Comparison of ENCODE assay signal across 8 cellular contexts in genomic region chr19:17346109-17346671, GRCh38. TPM values are rescaled to one million over a fixed set of nuclear protein-coding genes. Genes with fewer than 3 reads are reported as not detected.
DNase-seq lines count a peak whose midpoint lies in the region; ATAC-seq and TF ChIP-seq lines count a peak whose summit lies in the region.

No MANE protein-coding gene starts in this region.

- no peaks in the 10 kb centered on the region for H3K9me3 Mint-ChIP-seq in nephron
- H3K9me3 Mint-ChIP-seq in stimulated activated naive CD8-positive, alpha-beta T cell treated with anti-CD3 and anti-CD28 coated beads, Interleukin-15, amount 100 ng/mL, for 72 hours, result no peaks in the 10 kb centered on the region

- H3K4me3 ChIP-seq in HFF-Myc (replicated peaks; ENCODE audit: low read depth, low read length) (no peak overlapping the region), OCI-LY7 (ENCODE audit: low read depth, low read length, poor library complexity, severe bottlenecking) (no peak overlapping the region), esophagus squamous epithelium (no peak overlapping the region)

- peak; percentile 97 for ATAC-seq in stimulated activated naive CD8-positive, alpha-beta T cell treated with anti-CD3 and anti-CD28 coated beads, Interleukin-15, amount 100 ng/mL, for 72 hours
- ATAC-seq in GM21576 (IDR thresholded peaks at IDR 0.05; ENCODE audit: unreplicated experiment), result no peak

- BruUV-seq in OCI-LY7 (replicated peaks; lab: Mats Ljungman, UMichigan), result no TSS peak

- CTCF ChIA-PET in OCI-LY7 (lab: Charles Lee; ENCODE audit: unreplicated experiment), result interaction anchor here (1.1 kb wide), 1 partner anchor 14 kb away, joined by 4 read pairs; no protein-coding TSS in a partner anchor

- peak; percentile 94 for TF ChIP-seq CTCF in HFF-Myc (IDR thresholded peaks at IDR 0.05; ENCODE audit: low read depth, low read length, missing control alignments)
- TF ChIP-seq CTCF in OCI-LY7 (conservative IDR thresholded peaks at IDR 0.05; ENCODE audit: low read length), result peak; percentile 88
- peak; percentile 92 to 96 (median 94) for TF ChIP-seq CTCF in esophagus squamous epithelium (IDR thresholded peaks at IDR 0.05)
- peak; percentile 90 to 97 (median 94) for TF ChIP-seq CTCF in nephron (IDR thresholded peaks at IDR 0.05; ENCODE audit: unreplicated experiment in 3 of 3)

- H3K4me1 ChIP-seq in OCI-LY7 (ENCODE audit: insufficient read depth, low read length, poor library complexity, severe bottlenecking), result peaks cover 25% of the 10 kb centered on the region
- peaks cover 7 to 44% (median 13%) of the 10 kb centered on the region in 3 donors for H3K4me1 ChIP-seq in esophagus squamous epithelium

- H3K27me3 ChIP-seq in esophagus squamous epithelium, result peaks cover 0 to 15% (median 0%) of the 10 kb centered on the region in 4 donors

- no peak overlapping the region for H3K27ac ChIP-seq in OCI-LY7 (ENCODE audit: low read depth, low read length, poor library complexity, severe bottlenecking)
- peak overlapping the region in 2 of 4 donors; percentile 33 to 72 for H3K27ac ChIP-seq in esophagus squamous epithelium

- H3K79me2 ChIP-seq in OCI-LY7 (ENCODE audit: insufficient read depth, low read depth, low read length), result no peaks in the 10 kb centered on the region

- POLR2A ChIA-PET in OCI-LY7 (lab: Charles Lee), result interaction anchor here (0.5 to 0.8 kb wide), 2 partner anchors 21 to 59 kb away, joined by 3 read pairs; partner anchors contain the start of gene BST2

- H3K9me2 ChIP-seq in OCI-LY7 (ENCODE audit: insufficient read depth, low read length), result no peaks in the 10 kb centered on the region

- H3K4me3 Mint-ChIP-seq in nephron, result peak overlapping the region in 1 of 3 experiments; percentile 40
- H3K4me3 Mint-ChIP-seq in stimulated activated naive CD8-positive, alpha-beta T cell treated with anti-CD3 and anti-CD28 coated beads, Interleukin-15, amount 100 ng/mL, for 72 hours, result no peak overlapping the region

- 18 to 76% methylated on average over 5 to 18 of the region's 24 CpGs for WGBS in esophagus squamous epithelium, 2 donors

- H2AFZ ChIP-seq in OCI-LY7 (ENCODE audit: low read length), result no peak overlapping the region

- H3K27me3 Mint-ChIP-seq in nephron (ENCODE audit: low read depth), result peaks cover 8% of the 10 kb centered on the region
- H3K27me3 Mint-ChIP-seq in stimulated activated naive CD8-positive, alpha-beta T cell treated with anti-CD3 and anti-CD28 coated beads, Interleukin-15, amount 100 ng/mL, for 72 hours, result peaks cover 42% of the 10 kb centered on the region

- H3K4me2 ChIP-seq in OCI-LY7 (ENCODE audit: low read length), result no peak overlapping the region

- peak overlapping the region in 1 of 3 experiments; percentile 62 for H3K27ac Mint-ChIP-seq in nephron
- peak overlapping the region in 1 of 2 donors; percentile 21 for H3K27ac Mint-ChIP-seq in stimulated activated naive CD8-positive, alpha-beta T cell treated with anti-CD3 and anti-CD28 coated beads, Interleukin-15, amount 100 ng/mL, for 72 hours

- H3K4me1 Mint-ChIP-seq in nephron, result peaks cover 15% of the 10 kb centered on the region
- peaks cover 17% of the 10 kb centered on the region for H3K4me1 Mint-ChIP-seq in stimulated activated naive CD8-positive, alpha-beta T cell treated with anti-CD3 and anti-CD28 coated beads, Interleukin-15, amount 100 ng/mL, for 72 hours

- H3K36me3 Mint-ChIP-seq in nephron (ENCODE audit: low read depth), result no peaks in the 10 kb centered on the region

- no peak for TF ChIP-seq POLR2A in esophagus squamous epithelium (IDR thresholded peaks at IDR 0.05)

- H4K20me1 ChIP-seq in OCI-LY7 (ENCODE audit: insufficient read depth, low read length), result no peaks in the 10 kb centered on the region

- H3K9me3 ChIP-seq in OCI-LY7 (ENCODE audit: low read length), result no peaks in the 10 kb centered on the region
- no peaks in the 10 kb centered on the region for H3K9me3 ChIP-seq in esophagus squamous epithelium

- peak; percentile 56 for DNase-seq in COR-L47 (lab: John Stamatoyannopoulos, UW)
- DNase-seq in HFF-Myc (ENCODE audit: extremely low read depth, low read depth), result no peak
- peak; percentile 75 for DNase-seq in OCI-LY7 (ENCODE audit: low spot score)
- DNase-seq in activated T-cell treated with anti-CD3 and anti-CD28 coated beads for 1 hour (ENCODE audit: low read depth), result peak; percentile 76
- DNase-seq in esophagus squamous epithelium (lab: John Stamatoyannopoulos, UW), result no peak
- DNase-seq in stimulated activated naive CD8-positive, alpha-beta T cell treated with anti-CD3 and anti-CD28 coated beads, Interleukin-15, amount 100 ng/mL, for 72 hours, result peak; percentile 82 to 83

- intact Hi-C loops in OCI-LY7 (cut with micrococcal nuclease; ENCODE audit: unreplicated experiment), result loop anchor here (1.0 to 2.0 kb wide), 2 partner anchors 40 to 121 kb away; no protein-coding TSS in a partner anchor
- intact Hi-C loops in esophagus squamous epithelium (cut with DNase I), result loop anchor here (2.0 kb wide), 1 partner anchor 39 kb away; no protein-coding TSS in a partner anchor

- H3K36me3 ChIP-seq in OCI-LY7 (ENCODE audit: insufficient read depth, low read length) (peaks cover 28% of the 10 kb centered on the region), esophagus squamous epithelium (peaks cover 0 to 18% (median 0%) of the 10 kb centered on the region in 3 donors)

RNA-seq across cellular contexts. Expression of gene GTPBP3, which starts 8.8 kb away (rescaled TPM):
- total RNA-seq in OCI-LY7 (2014; rRNA removed; shearing (Covaris generic)), result 83.2 and 103 TPM in 2 replicates
- 104 and 113 TPM in 2 replicates for total RNA-seq in OCI-LY7 (2022)
- 10 to 100 TPM; 22.7 to 34.9 (median 31.4) TPM for total RNA-seq in esophagus squamous epithelium

RNA-seq across cellular contexts. Expression of gene ANO8, which starts 11.5 kb away (rescaled TPM):
- 4.3 and 5.9 TPM in 2 replicates for total RNA-seq in OCI-LY7 (2014; rRNA removed; shearing (Covaris generic))
- 12.8 and 13.5 TPM in 2 replicates for total RNA-seq in OCI-LY7 (2022)
- total RNA-seq in esophagus squamous epithelium, result 10 to 100 TPM in 1 of 4 donors, 1 to 10 TPM in 3; 3.8 to 19.1 (median 6.5) TPM

RNA-seq across cellular contexts. Expression of gene PLVAP, which starts 31.0 kb away (rescaled TPM):
- total RNA-seq in OCI-LY7 (2014; rRNA removed; shearing (Covaris generic)), result 0.16 and 0.28 TPM in 2 replicates
- total RNA-seq in OCI-LY7 (2022), result 0.31 and 1.5 TPM in 2 replicates
- total RNA-seq in esophagus squamous epithelium, result 10 to 100 TPM in 3 of 4 donors, 1 to 10 TPM in 1; 9.1 to 38.3 (median 25.7) TPM

RNA-seq across cellular contexts. Expression of gene DDA1, which starts 36.8 kb away (rescaled TPM):
- total RNA-seq in OCI-LY7 (2014; rRNA removed; shearing (Covaris generic)), result 36.6 and 39.2 TPM in 2 replicates
- 48.8 and 57.9 TPM in 2 replicates for total RNA-seq in OCI-LY7 (2022)
- total RNA-seq in esophagus squamous epithelium, result 10 to 100 TPM; 16.4 to 29.0 (median 22.7) TPM

RNA-seq across cellular contexts. Expression of gene MRPL34, which starts 40.5 kb away (rescaled TPM):
- total RNA-seq in OCI-LY7 (2014; rRNA removed; shearing (Covaris generic)), result 174 and 182 TPM in 2 replicates
- 168 and 173 TPM in 2 replicates for total RNA-seq in OCI-LY7 (2022)
- 10 to 100 TPM; 91.1 to 97.2 (median 92.8) TPM for total RNA-seq in esophagus squamous epithelium

Comparison
In these comparisons a context has a peak if more than half of its experiments do, and no peak if none do; other contexts are left out.
1. DNase-seq: peak in COR-L47 (single experiment), OCI-LY7 (single experiment), activated T-cell treated with anti-CD3 and anti-CD28 coated beads for 1 hour (single experiment) and stimulated activated naive CD8-positive, alpha-beta T cell treated with anti-CD3 and anti-CD28 coated beads, Interleukin-15, amount 100 ng/mL, for 72 hours (2 of 2); none in HFF-Myc (single experiment) and esophagus squamous epithelium (single experiment).
2. RNA of gene PLVAP, which starts 31.0 kb away (total RNA-seq): 9.1 to 38.3 TPM in esophagus squamous epithelium; 0.16 to 1.5 TPM in OCI-LY7; every median in the first group is over 4 times any median in the second.
3. Peak in every context shown above with its lines, with median percentiles within 50 percentile points of each other: CTCF ChIP-seq.